Comparison of ENCODE assay signal across 9 cellular contexts in genomic region chr7:100243385-100243784, GRCh38. TPM values are rescaled to one million over a fixed set of nuclear protein-coding genes. Genes with fewer than 3 reads are reported as not detected.
DNase-seq lines count a peak whose midpoint lies in the region; ATAC-seq, FAIRE-seq and TF ChIP-seq lines count a peak whose summit lies in the region.
"Not testable (repeated sequence)": the region's sequence is repeated elsewhere in the genome, so short reads cannot be mapped to it uniquely, and the experiment has no call there.
"Had no signal": no experiment of that assay in that cellular context is flagged by ENCODE, and none has a peak within 500 bp of the region (broad histone marks: within the 10 kb centered on the region; RNA-seq: fewer than 3 reads in every experiment).

No MANE protein-coding gene starts in this region.

- H3K4me2 ChIP-seq in astrocyte (ENCODE audit: low read length): not testable (repeated sequence)

- FAIRE-seq in astrocyte (lab: Jason Lieb, UNC): not testable (repeated sequence)

- H3K9me3 Mint-ChIP-seq in T-helper 2 cell treated with Interferon-gamma antibody and Interleukin-4, amounts not matched to agents 5 μg/mL and 100 μg/mL, for 36 hours; astrocyte (ENCODE audit: unreplicated experiment): not testable (repeated sequence)

- not testable (repeated sequence) for H3K9ac ChIP-seq in astrocyte (ENCODE audit: low read length)

- not testable (repeated sequence) for H3K79me2 ChIP-seq in astrocyte (ENCODE audit: insufficient read depth, low read length)

- ATAC-seq in GM18907 (IDR thresholded peaks at IDR 0.05; ENCODE audit: unreplicated experiment): peak; percentile 56

- peak overlapping the region; percentile 55 for H3K4me3 Mint-ChIP-seq in T-helper 2 cell treated with Interferon-gamma antibody and Interleukin-4, amounts not matched to agents 5 μg/mL and 100 μg/mL, for 36 hours
- H3K4me3 Mint-ChIP-seq in astrocyte (ENCODE audit: unreplicated experiment): not testable (repeated sequence)

- H4K20me1 ChIP-seq in astrocyte (ENCODE audit: insufficient read depth, low read length): peaks cover 36% of the 10 kb centered on the region

- not testable (repeated sequence) for TF ChIP-seq CTCF in HL-60 (IDR thresholded peaks at IDR 0.05; ENCODE audit: insufficient read depth, low read length); astrocyte (IDR thresholded peaks at IDR 0.05; ENCODE audit: insufficient read depth, low read depth, low read length); left ventricle myocardium inferior (IDR thresholded peaks at IDR 0.05; ENCODE audit: borderline replicate concordance)

- H3K4me3 ChIP-seq in HL-60 (replicated peaks; ENCODE audit: insufficient read depth, low read length); astrocyte (ENCODE audit: insufficient read depth, low read depth, low read length); left ventricle myocardium inferior: not testable (repeated sequence)

- H3K27me3 ChIP-seq in HL-60 (ENCODE audit: insufficient read depth, poor library complexity, severe bottlenecking); astrocyte (ENCODE audit: insufficient read depth, low read length); left ventricle myocardium inferior (ENCODE audit: low read depth): not testable (repeated sequence)

- not testable (repeated sequence) for H3K36me3 Mint-ChIP-seq in T-helper 2 cell treated with Interferon-gamma antibody and Interleukin-4, amounts not matched to agents 5 μg/mL and 100 μg/mL, for 36 hours (ENCODE audit: low read depth); astrocyte (ENCODE audit: low read depth, unreplicated experiment)

- H3K27ac Mint-ChIP-seq in T-helper 2 cell treated with Interferon-gamma antibody and Interleukin-4, amounts not matched to agents 5 μg/mL and 100 μg/mL, for 36 hours: peak overlapping the region; percentile 94
- H3K27ac Mint-ChIP-seq in astrocyte (ENCODE audit: unreplicated experiment): not testable (repeated sequence)

- not testable (repeated sequence) for H3K27ac ChIP-seq in HL-60 (replicated peaks); astrocyte (ENCODE audit: low read depth, low read length)
- H3K27ac ChIP-seq in left ventricle myocardium inferior (replicated peaks): peak overlapping the region; percentile 67

- intact Hi-C loops in left ventricle myocardium inferior (cut with micrococcal nuclease): not testable (repeated sequence)

- H3K27me3 Mint-ChIP-seq in T-helper 2 cell treated with Interferon-gamma antibody and Interleukin-4, amounts not matched to agents 5 μg/mL and 100 μg/mL, for 36 hours (ENCODE audit: low read depth); astrocyte (ENCODE audit: low read depth, unreplicated experiment): not testable (repeated sequence)

- peak; percentile 9 to 37 for DNase-seq in HL-60 (ENCODE audit: low read depth in 1 of 2, low spot score in 1 of 2)
- DNase-seq in T-helper 2 cell treated with Interferon-gamma antibody and Interleukin-4, amounts not matched to agents 5 μg/mL and 100 μg/mL, for 36 hours (ENCODE audit: low spot score): peak; percentile 59
- DNase-seq in activated CD8-positive, alpha-beta memory T cell treated with anti-CD3 and anti-CD28 coated beads, Interleukin-2, amount 50 U/mL, for 24 hours (ENCODE audit: extremely low read depth): peak; percentile 39
- peak; percentile 11 for DNase-seq in astrocyte (ENCODE audit: low read depth)
- DNase-seq in left ventricle myocardium inferior: peak; percentile 57
- DNase-seq in stimulated activated CD4-positive, alpha-beta T cell treated with anti-CD3 and anti-CD28 coated beads, Interleukin-1b, Interleukin-23, amount 100 ng/mL, for 4 hours (ENCODE audit: low read depth in 2 of 2): peak; percentile 36 to 43

- H3K36me3 ChIP-seq in astrocyte (ENCODE audit: insufficient read depth, low read length); left ventricle myocardium inferior: not testable (repeated sequence)

- H3K9me3 ChIP-seq in astrocyte (ENCODE audit: insufficient read depth, low read depth, low read length); left ventricle myocardium inferior (replicated peaks): not testable (repeated sequence)

- H2AFZ ChIP-seq in astrocyte (ENCODE audit: low read depth, low read length): not testable (repeated sequence)

- H3K4me1 ChIP-seq in astrocyte (ENCODE audit: insufficient read depth, low read length): not testable (repeated sequence)
- peaks cover 33% of the 10 kb centered on the region for H3K4me1 ChIP-seq in left ventricle myocardium inferior

- peaks cover 10% of the 10 kb centered on the region for H3K4me1 Mint-ChIP-seq in T-helper 2 cell treated with Interferon-gamma antibody and Interleukin-4, amounts not matched to agents 5 μg/mL and 100 μg/mL, for 36 hours (ENCODE audit: low read depth)
- peaks cover 12% of the 10 kb centered on the region for H3K4me1 Mint-ChIP-seq in astrocyte (ENCODE audit: low read depth, unreplicated experiment)

RNA-seq across cellular contexts. Expression of gene PVRIG, which starts 23.6 kb away (rescaled TPM):
- total RNA-seq in astrocyte (not detected in 2 replicates), left ventricle myocardium inferior (not detected)
- total RNA-seq: chondrocyte, lower lobe of right lung had no signal
